In the genomic region with DNA sequence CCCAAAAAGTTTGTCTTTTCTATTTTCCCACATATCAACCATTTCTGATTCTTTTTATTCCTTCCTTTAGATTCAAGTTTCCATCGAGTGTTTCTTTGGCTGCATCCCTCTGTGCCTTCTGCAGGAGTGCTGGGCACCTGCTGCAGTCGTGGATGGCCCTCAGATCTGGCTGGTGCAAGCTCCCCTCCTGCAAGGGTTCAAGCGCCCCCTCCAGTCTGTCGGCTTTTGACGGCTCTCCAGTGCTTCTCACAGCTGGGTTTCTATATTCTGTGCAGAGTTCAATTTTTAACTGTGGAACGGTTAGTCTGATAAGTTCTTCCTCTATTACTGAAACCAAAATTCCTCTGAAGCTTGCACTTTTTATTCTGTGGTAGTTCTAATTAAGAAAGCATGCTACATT, we compare ENCODE assay signal across 9 cellular contexts.
DNase-seq lines count a peak whose midpoint lies in the region; ATAC-seq lines count a peak whose summit lies in the region.
"Had no signal": no experiment of that assay in that cellular context is flagged by ENCODE, and none has a peak within 500 bp of the region (broad histone marks: within the 10 kb centered on the region; RNA-seq: fewer than 3 reads in every experiment).

No MANE protein-coding gene starts in this region.

- peaks cover 8% of the 10 kb centered on the region for H3K9me3 Mint-ChIP-seq in activated CD4-positive, alpha-beta T cell treated with anti-CD3 and anti-CD28 coated beads for 36 hours (ENCODE audit: low read depth)
- H3K9me3 Mint-ChIP-seq in T-helper 2 cell treated with Interferon-gamma antibody and Interleukin-4, amounts not matched to agents 5 μg/mL and 100 μg/mL, for 36 hours, result peaks cover 8% of the 10 kb centered on the region
- no peaks in the 10 kb centered on the region for H3K9me3 Mint-ChIP-seq in central memory CD8-positive, alpha-beta T cell
- peaks cover 5 to 8% of the 10 kb centered on the region in 2 donors for H3K9me3 Mint-ChIP-seq in stimulated activated naive B cell treated with anti-CD40 and anti-IgM and Interleukin-4, amounts not matched to agents 10 μg/mL and 1 μg/mL and 100 μg/mL, for 72 hours

- POLR2A ChIA-PET in activated CD4-positive, alpha-beta T cell treated with anti-CD3 and anti-CD28 coated beads for 36 hours (lab: Charles Lee), result no interaction called here

- H3K4me3 Mint-ChIP-seq in activated CD4-positive, alpha-beta T cell treated with anti-CD3 and anti-CD28 coated beads for 36 hours, result no peak overlapping the region
- H3K4me3 Mint-ChIP-seq in T-helper 2 cell treated with Interferon-gamma antibody and Interleukin-4, amounts not matched to agents 5 μg/mL and 100 μg/mL, for 36 hours, result peak overlapping the region; percentile 26
- no peak overlapping the region for H3K4me3 Mint-ChIP-seq in central memory CD8-positive, alpha-beta T cell
- H3K4me3 Mint-ChIP-seq in stimulated activated naive B cell treated with anti-CD40 and anti-IgM and Interleukin-4, amounts not matched to agents 10 μg/mL and 1 μg/mL and 100 μg/mL, for 72 hours, result no peak overlapping the region

- ATAC-seq in activated CD4-positive, alpha-beta T cell treated with anti-CD3 and anti-CD28 coated beads for 36 hours, result peak; percentile 75
- ATAC-seq in central memory CD8-positive, alpha-beta T cell (replicated peaks; ENCODE audit: extremely low read depth, poor library complexity, severe bottlenecking), result no peak
- ATAC-seq in stimulated activated naive B cell treated with anti-CD40 and anti-IgM and Interleukin-4, amounts not matched to agents 10 μg/mL and 1 μg/mL and 100 μg/mL, for 72 hours (replicated peaks), result peak; percentile 53 to 56

- H3K27ac Mint-ChIP-seq in activated CD4-positive, alpha-beta T cell treated with anti-CD3 and anti-CD28 coated beads for 36 hours, result peak overlapping the region; percentile 79
- H3K27ac Mint-ChIP-seq in T-helper 2 cell treated with Interferon-gamma antibody and Interleukin-4, amounts not matched to agents 5 μg/mL and 100 μg/mL, for 36 hours, result peak overlapping the region; percentile 41
- peak overlapping the region; percentile 86 for H3K27ac Mint-ChIP-seq in central memory CD8-positive, alpha-beta T cell (ENCODE audit: low read depth)
- no peak overlapping the region for H3K27ac Mint-ChIP-seq in stimulated activated naive B cell treated with anti-CD40 and anti-IgM and Interleukin-4, amounts not matched to agents 10 μg/mL and 1 μg/mL and 100 μg/mL, for 72 hours

- H3K4me1 Mint-ChIP-seq in activated CD4-positive, alpha-beta T cell treated with anti-CD3 and anti-CD28 coated beads for 36 hours, result peaks cover 28% of the 10 kb centered on the region
- peaks cover 19% of the 10 kb centered on the region for H3K4me1 Mint-ChIP-seq in T-helper 2 cell treated with Interferon-gamma antibody and Interleukin-4, amounts not matched to agents 5 μg/mL and 100 μg/mL, for 36 hours (ENCODE audit: low read depth)
- peaks cover 20% of the 10 kb centered on the region for H3K4me1 Mint-ChIP-seq in central memory CD8-positive, alpha-beta T cell
- H3K4me1 Mint-ChIP-seq in stimulated activated naive B cell treated with anti-CD40 and anti-IgM and Interleukin-4, amounts not matched to agents 10 μg/mL and 1 μg/mL and 100 μg/mL, for 72 hours, result peaks cover 7 to 15% of the 10 kb centered on the region in 2 donors

- CTCF ChIA-PET in activated CD4-positive, alpha-beta T cell treated with anti-CD3 and anti-CD28 coated beads for 36 hours (lab: Charles Lee), result interaction anchor here (0.7 to 0.9 kb wide), 2 partner anchors 55 to 299 kb away, joined by 3 read pairs; no protein-coding TSS in a partner anchor

- H3K36me3 Mint-ChIP-seq in activated CD4-positive, alpha-beta T cell treated with anti-CD3 and anti-CD28 coated beads for 36 hours (ENCODE audit: low read depth), result peaks cover 39% of the 10 kb centered on the region
- peaks cover 38% of the 10 kb centered on the region for H3K36me3 Mint-ChIP-seq in T-helper 2 cell treated with Interferon-gamma antibody and Interleukin-4, amounts not matched to agents 5 μg/mL and 100 μg/mL, for 36 hours (ENCODE audit: low read depth)
- peaks cover 12% of the 10 kb centered on the region for H3K36me3 Mint-ChIP-seq in central memory CD8-positive, alpha-beta T cell (ENCODE audit: insufficient read depth)
- H3K36me3 Mint-ChIP-seq in stimulated activated naive B cell treated with anti-CD40 and anti-IgM and Interleukin-4, amounts not matched to agents 10 μg/mL and 1 μg/mL and 100 μg/mL, for 72 hours, result peaks cover 27 to 43% of the 10 kb centered on the region in 2 donors

- DNase-seq in activated CD4-positive, alpha-beta T cell treated with anti-CD3 and anti-CD28 coated beads for 36 hours, result peak; percentile 67
- no peak for DNase-seq in activated CD4-positive, alpha-beta T cell treated with anti-CD3 and anti-CD28 coated beads for 1 hour
- no peak for DNase-seq in T-helper 2 cell treated with Interferon-gamma antibody and Interleukin-4, amounts not matched to agents 5 μg/mL and 100 μg/mL, for 36 hours (ENCODE audit: low spot score)
- no peak for DNase-seq in central memory CD8-positive, alpha-beta T cell (ENCODE audit: low spot score in 2 of 2)
- no peak for DNase-seq in stimulated activated naive B cell treated with anti-CD40 and anti-IgM and Interleukin-4, amounts not matched to agents 10 μg/mL and 1 μg/mL and 100 μg/mL, for 72 hours
- no peak for DNase-seq in DMS 273 treated with DMSO at 0.1 percent for 48 hours (lab: John Stamatoyannopoulos, UW)
- no peak for DNase-seq in H4 (ENCODE audit: low spot score)
- no peak for DNase-seq in NCI-H2029 treated with DMSO at 0.1 percent for 48 hours (lab: John Stamatoyannopoulos, UW)
- DNase-seq: NCI-H69 had no signal

- intact Hi-C loops in activated CD4-positive, alpha-beta T cell treated with anti-CD3 and anti-CD28 coated beads for 36 hours (cut with DNase I, micrococcal nuclease), result loop anchor here in 1 of 2 experiments (2.0 kb wide), 1 partner anchor 14 kb away; no protein-coding TSS in a partner anchor

- no peaks in the 10 kb centered on the region for H3K27me3 Mint-ChIP-seq in activated CD4-positive, alpha-beta T cell treated with anti-CD3 and anti-CD28 coated beads for 36 hours
- H3K27me3 Mint-ChIP-seq in T-helper 2 cell treated with Interferon-gamma antibody and Interleukin-4, amounts not matched to agents 5 μg/mL and 100 μg/mL, for 36 hours (ENCODE audit: low read depth), result no peaks in the 10 kb centered on the region
- no peaks in the 10 kb centered on the region for H3K27me3 Mint-ChIP-seq in central memory CD8-positive, alpha-beta T cell
- H3K27me3 Mint-ChIP-seq in stimulated activated naive B cell treated with anti-CD40 and anti-IgM and Interleukin-4, amounts not matched to agents 10 μg/mL and 1 μg/mL and 100 μg/mL, for 72 hours, result no peaks in the 10 kb centered on the region
